ENCODE assay signal across 8 cellular contexts in genomic region chr13:41694902-41695301, GRCh38.
A peak's percentile ranks its signal among the peaks of the same experiment; 100 is the strongest.
DNase-seq lines count a peak whose midpoint lies in the region; ATAC-seq, FAIRE-seq and TF ChIP-seq lines count a peak whose summit lies in the region.

No MANE protein-coding gene starts in this region.

- H4K20me1 ChIP-seq in IMR-90 (ENCODE audit: insufficient read depth, low read length): no peaks in the 10 kb centered on the region

- H3K9me1 ChIP-seq in IMR-90 (ENCODE audit: insufficient read depth, low read length): peaks cover 2% of the 10 kb centered on the region; the same call in 1 of the 2 replicates

- H3K36me3 Mint-ChIP-seq in immature natural killer cell: peaks cover 25 to 51% (median 36%) of the 10 kb centered on the region in 3 donors

- no peak overlapping the region for H2AK5ac ChIP-seq in IMR-90 (ENCODE audit: low read depth, low read length)

- intact Hi-C loops in IMR-90 (cut with micrococcal nuclease): no loop called here

- in situ Hi-C loops in IMR-90 (cut with MboI; ENCODE audit: low sequenced_read_pairs): no loop called here

- WGBS in IMR-90 (ENCODE audit: extremely low coverage in 2 of 2, insufficient read length in 1 of 2), 2 experiments: no CpG with 5 or more reads among the region's 3 CpGs

- H3K56ac ChIP-seq in IMR-90 (ENCODE audit: extremely low read depth, insufficient read depth, low read length): no peak overlapping the region

- no peak overlapping the region for H2BK20ac ChIP-seq in IMR-90 (ENCODE audit: low read depth, low read length)

- no peak overlapping the region for H4K8ac ChIP-seq in IMR-90 (ENCODE audit: low read depth in 2 of 2, low read length in 2 of 2)

- peak; percentile 52 for FAIRE-seq in GM18507 (lab: Jason Lieb, UNC)

- no peak overlapping the region for H4K5ac ChIP-seq in IMR-90 (ENCODE audit: low read depth, low read length)

- CTCF ChIA-PET in IMR-90 (lab: Yijun Ruan, JAX): no interaction called here

- no peak overlapping the region for H3K4ac ChIP-seq in IMR-90 (ENCODE audit: low read depth, low read length)

- POLR2A ChIA-PET in IMR-90 (lab: Charles Lee; ENCODE audit: unreplicated experiment): no interaction called here

- no peak for TF ChIP-seq CTCF in IMR-90 (conservative IDR thresholded peaks at IDR 0.05; ENCODE audit: low read depth, low read length)

- peak overlapping the region; percentile 83 for H2BK5ac ChIP-seq in IMR-90 (ENCODE audit: low read depth, low read length, poor library complexity, severe bottlenecking)

- H3K27me3 ChIP-seq in IMR-90 (ENCODE audit: control insufficient read depth, insufficient read depth, low read length): no peaks in the 10 kb centered on the region

- no peak overlapping the region for H3K4me3 ChIP-seq in IMR-90 (ENCODE audit: insufficient read depth, low read depth, low read length)

- no peaks in the 10 kb centered on the region for H3K79me1 ChIP-seq in IMR-90 (ENCODE audit: low read depth in 1 of 2, low read length in 2 of 2)

- H3K27ac ChIP-seq in IMR-90 (ENCODE audit: insufficient read depth, low read length): no peak overlapping the region

- H2AFZ ChIP-seq in IMR-90 (replicated peaks; ENCODE audit: low read length, poor library complexity): no peak overlapping the region

- H3K4me1 ChIP-seq in IMR-90 (ENCODE audit: control insufficient read depth, insufficient read depth, low read length): peaks cover 7% of the 10 kb centered on the region

- no peak overlapping the region for H3K18ac ChIP-seq in IMR-90 (ENCODE audit: low read depth, low read length)

- no peak overlapping the region for H2AK9ac ChIP-seq in IMR-90 (replicated peaks; ENCODE audit: low read depth, low read length, poor library complexity)

- H3K9me3 ChIP-seq in IMR-90 (ENCODE audit: control insufficient read depth, insufficient read depth, low read length): no peaks in the 10 kb centered on the region

- peaks cover 3% of the 10 kb centered on the region; the same call in 1 of the 2 replicates for H3K36me3 ChIP-seq in IMR-90 (ENCODE audit: control insufficient read depth, insufficient read depth, low read length)

- dilution Hi-C loops in IMR-90 (cut with HindIII; ENCODE audit: low sequenced_read_pairs, unreplicated experiment): no loop called here

- H3K14ac ChIP-seq in IMR-90 (replicated peaks; ENCODE audit: low read depth, low read length): no peak overlapping the region

- ATAC-seq in IMR-90 (ENCODE audit: low read depth) (peak; percentile 68), GM21515 (IDR thresholded peaks at IDR 0.05; ENCODE audit: unreplicated experiment) (no peak), GM21390 (IDR thresholded peaks at IDR 0.05; ENCODE audit: unreplicated experiment) (no peak)

- H3K27me3 Mint-ChIP-seq in immature natural killer cell (ENCODE audit: low read depth in 3 of 3): no peaks in the 10 kb centered on the region

- H3K4me1 Mint-ChIP-seq in immature natural killer cell: no peaks in the 10 kb centered on the region

- no peak for TF ChIP-seq POLR2A in IMR-90 (IDR thresholded peaks at IDR 0.05; ENCODE audit: low read depth, low read length)

- H3K9ac ChIP-seq in IMR-90 (ENCODE audit: low read depth, low read length): no peak overlapping the region

- no peak overlapping the region for H3K27ac Mint-ChIP-seq in immature natural killer cell

- H2BK120ac ChIP-seq in IMR-90 (ENCODE audit: low read depth, low read length): no peak overlapping the region

- no TSS peak for BruUV-seq in IMR-90 (replicated peaks; lab: Mats Ljungman, UMichigan)

- no peak overlapping the region for H3K23ac ChIP-seq in IMR-90 (ENCODE audit: low read depth, low read length)

- H4K91ac ChIP-seq in IMR-90 (ENCODE audit: insufficient read depth, low read depth, low read length): no peak overlapping the region

- TF ChIP-seq RAD21 in IMR-90 (IDR thresholded peaks at IDR 0.05; ENCODE audit: low read length): no peak

- no peak for DNase-seq in GM18507 (ENCODE audit: extremely low spot score, insufficient read length, low read depth)
- DNase-seq in IMR-90: peak; percentile 95
- peak; percentile 76 for DNase-seq in brain pericyte (ENCODE audit: low read depth, low spot score)
- peak; percentile 23 for DNase-seq in mucosa of gallbladder (ENCODE audit: low spot score)
- DNase-seq in activated effector memory CD4-positive, alpha-beta T cell treated with Interleukin-2 at 50 U/mL for 16 hours: no peak
- no peak for DNase-seq in immature natural killer cell

- no peaks in the 10 kb centered on the region for H3K9me3 Mint-ChIP-seq in immature natural killer cell

- no peak overlapping the region for H2BK15ac ChIP-seq in IMR-90 (ENCODE audit: low read depth, low read length)

- no peak overlapping the region for H3K4me3 Mint-ChIP-seq in immature natural killer cell

- peak overlapping the region; percentile 81 for H3K4me2 ChIP-seq in IMR-90 (ENCODE audit: low read depth, low read length)

TF ChIP-seq in IMR-90, 13 proteins besides CTCF, POLR2A, EP300 and RAD21:
- 0 out of 2 replicates have a peak, but pooled peaks have one; percentile 27 for TF ChIP-seq MAZ (IDR thresholded peaks at IDR 0.05; ENCODE audit: borderline replicate concordance, low read depth, low read length)
- no peak for TF ChIP-seq NFE2L2 (IDR thresholded peaks at IDR 0.05; ENCODE audit: low read depth, low read length)
- TF ChIP-seq BHLHE40 (IDR thresholded peaks at IDR 0.05; ENCODE audit: low read depth, low read length): no peak
- TF ChIP-seq, protein P1, sequence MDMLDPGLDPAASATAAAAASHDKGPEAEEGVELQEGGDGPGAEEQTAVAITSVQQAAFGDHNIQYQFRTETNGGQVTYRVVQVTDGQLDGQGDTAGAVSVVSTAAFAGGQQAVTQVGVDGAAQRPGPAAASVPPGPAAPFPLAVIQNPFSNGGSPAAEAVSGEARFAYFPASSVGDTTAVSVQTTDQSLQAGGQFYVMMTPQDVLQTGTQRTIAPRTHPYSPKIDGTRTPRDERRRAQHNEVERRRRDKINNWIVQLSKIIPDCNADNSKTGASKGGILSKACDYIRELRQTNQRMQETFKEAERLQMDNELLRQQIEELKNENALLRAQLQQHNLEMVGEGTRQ (IDR thresholded peaks at IDR 0.05; ENCODE audit: low read depth, low read length): no peak
- peak; percentile 89 for TF ChIP-seq CEBPB (IDR thresholded peaks at IDR 0.05; ENCODE audit: low read depth, low read length)
- TF ChIP-seq FOS (IDR thresholded peaks at IDR 0.05; ENCODE audit: low read depth, low read length): peak; percentile 84
- TF ChIP-seq RCOR1 (IDR thresholded peaks at IDR 0.05; ENCODE audit: insufficient replicate concordance, low read length): no peak
- TF ChIP-seq MAFK (IDR thresholded peaks at IDR 0.05; ENCODE audit: low read depth, low read length): 0 out of 2 replicates have a peak, but pooled peaks have one; percentile 2
- 0 out of 2 replicates have a peak, but pooled peaks have one; percentile 2 for TF ChIP-seq SMC3 (IDR thresholded peaks at IDR 0.05; ENCODE audit: low read depth, low read length)

Comparison
In these comparisons a context has a peak if more than half of its experiments do, and no peak if none do; other contexts are left out.
1. DNase-seq: peak in IMR-90 (single experiment), brain pericyte (single experiment) and mucosa of gallbladder (single experiment); none in GM18507 (single experiment), activated effector memory CD4-positive, alpha-beta T cell treated with Interleukin-2 at 50 U/mL for 16 hours (single experiment) and immature natural killer cell (0 of 3).